10 cellular contexts compared by ENCODE assay signal in genomic region chr10:102752266-102752930, GRCh38. TPM values are rescaled to one million over a fixed set of nuclear protein-coding genes. Genes with fewer than 3 reads are reported as not detected.
A peak's percentile ranks its signal among the peaks of the same experiment; 100 is the strongest.
DNase-seq lines count a peak whose midpoint lies in the region; ATAC-seq, FAIRE-seq and TF ChIP-seq lines count a peak whose summit lies in the region.
"Had no signal": no experiment of that assay in that cellular context is flagged by ENCODE, and none has a peak within 500 bp of the region (broad histone marks: within the 10 kb centered on the region; RNA-seq: fewer than 3 reads in every experiment).

No MANE protein-coding gene starts in this region.

- no peak for FAIRE-seq in GM19239 (lab: Jason Lieb, UNC)

- peak overlapping the region; percentile 11 to 87 (median 45) for H3K27ac ChIP-seq in Peyer's patch

- peak; percentile 83 for ATAC-seq in omental fat pad (ENCODE audit: low FRiP score)
- no peak for ATAC-seq in stimulated activated naive CD8-positive, alpha-beta T cell treated with anti-CD3 and anti-CD28 coated beads, Interleukin-15, amount 100 ng/mL, for 72 hours

- H3K27me3 Mint-ChIP-seq in stimulated activated naive CD8-positive, alpha-beta T cell treated with anti-CD3 and anti-CD28 coated beads, Interleukin-15, amount 100 ng/mL, for 72 hours: no peaks in the 10 kb centered on the region
- H3K27me3 Mint-ChIP-seq: activated naive CD8-positive, alpha-beta T cell treated with anti-CD3 and anti-CD28 coated beads, Interleukin-2, amount 10 ng/mL, durations not matched to agents 7 days and 5 days had no signal

- no peak overlapping the region for H3K4me3 Mint-ChIP-seq in stimulated activated naive CD8-positive, alpha-beta T cell treated with anti-CD3 and anti-CD28 coated beads, Interleukin-15, amount 100 ng/mL, for 72 hours
- H3K4me3 Mint-ChIP-seq: activated naive CD8-positive, alpha-beta T cell treated with anti-CD3 and anti-CD28 coated beads, Interleukin-2, amount 10 ng/mL, durations not matched to agents 7 days and 5 days had no signal

- H3K4me3 ChIP-seq in AG04449 (ENCODE audit: low read depth, low read length) (no peak overlapping the region), Peyer's patch (no peak overlapping the region), fibroblast of villous mesenchyme (ENCODE audit: low read depth, low read length) (no peak overlapping the region)

- POLR2A ChIA-PET in AG04449 (lab: Yijun Ruan, JAX): interaction anchor here (0.8 to 3.4 kb wide), 4 partner anchors 9 to 24 kb away, joined by 4 to 29 read pairs (median 9); partner anchors contain the start of gene WBP1L

- H3K4me1 Mint-ChIP-seq in stimulated activated naive CD8-positive, alpha-beta T cell treated with anti-CD3 and anti-CD28 coated beads, Interleukin-15, amount 100 ng/mL, for 72 hours: peaks cover 44% of the 10 kb centered on the region

- no peaks in the 10 kb centered on the region for H3K27me3 ChIP-seq in Peyer's patch

- TF ChIP-seq POLR2A in Peyer's patch (IDR thresholded peaks at IDR 0.05): no peak

- no peaks in the 10 kb centered on the region for H3K36me3 ChIP-seq in Peyer's patch

- H3K27ac Mint-ChIP-seq in stimulated activated naive CD8-positive, alpha-beta T cell treated with anti-CD3 and anti-CD28 coated beads, Interleukin-15, amount 100 ng/mL, for 72 hours: no peak overlapping the region
- H3K27ac Mint-ChIP-seq: activated naive CD8-positive, alpha-beta T cell treated with anti-CD3 and anti-CD28 coated beads, Interleukin-2, amount 10 ng/mL, durations not matched to agents 7 days and 5 days had no signal

- DNase-seq in AG04449 (ENCODE audit: low read depth, low spot score) (peak; percentile 64), Peyer's patch (no peak), fibroblast of villous mesenchyme (ENCODE audit: low read depth) (peak; percentile 84), omental fat pad (ENCODE audit: low spot score) (no peak), NCI-H1105 treated with DMSO at 0.1 percent for 48 hours (lab: John Stamatoyannopoulos, UW) (no peak), GM19239 (ENCODE audit: insufficient read length, low spot score) (no peak)
- DNase-seq in activated CD4-positive, alpha-beta T cell treated with anti-CD3 and anti-CD28 coated beads for 48 hours: no peak
- DNase-seq in stimulated activated naive CD8-positive, alpha-beta T cell treated with anti-CD3 and anti-CD28 coated beads, Interleukin-15, amount 100 ng/mL, for 72 hours: no peak
- DNase-seq: activated naive CD8-positive, alpha-beta T cell treated with anti-CD3 and anti-CD28 coated beads, Interleukin-2, amount 10 ng/mL, durations not matched to agents 7 days and 5 days; COR-L47 had no signal

- CTCF ChIA-PET in AG04449 (lab: Yijun Ruan, JAX): interaction anchor here (0.6 to 5.2 kb wide), 20 partner anchors 8 to 491 kb away, joined by 3 to 50 read pairs (median 6); partner anchors contain the start of gene WBP1L

- H3K9me3 ChIP-seq in Peyer's patch: no peaks in the 10 kb centered on the region

- peaks cover 0 to 14% (median 5%) of the 10 kb centered on the region in 4 donors for H3K4me1 ChIP-seq in Peyer's patch

- TF ChIP-seq CTCF in AG04449 (IDR thresholded peaks at IDR 0.05; ENCODE audit: insufficient read depth, low read length, missing control alignments): no peak
- TF ChIP-seq CTCF in Peyer's patch (IDR thresholded peaks at IDR 0.05): no peak
- TF ChIP-seq CTCF in fibroblast of villous mesenchyme (IDR thresholded peaks at IDR 0.05; ENCODE audit: insufficient read depth, low read depth, low read length): no peak
- no peak for TF ChIP-seq CTCF in omental fat pad (IDR thresholded peaks at IDR 0.05)

- no peaks in the 10 kb centered on the region for H3K9me3 Mint-ChIP-seq in stimulated activated naive CD8-positive, alpha-beta T cell treated with anti-CD3 and anti-CD28 coated beads, Interleukin-15, amount 100 ng/mL, for 72 hours
- H3K9me3 Mint-ChIP-seq: activated naive CD8-positive, alpha-beta T cell treated with anti-CD3 and anti-CD28 coated beads, Interleukin-2, amount 10 ng/mL, durations not matched to agents 7 days and 5 days had no signal

RNA-seq across cellular contexts. Expression of gene WBP1L, which starts 8.7 kb away (rescaled TPM):
- total RNA-seq in Peyer's patch (10 to 100 TPM; 38.0 to 78.3 (median 65.8) TPM), fibroblast of villous mesenchyme (34.8 and 40.6 TPM in 2 replicates), omental fat pad (100 to 1,000 TPM; 106 to 214 (median 165) TPM)

RNA-seq across cellular contexts. Expression of gene SFXN2, which starts 38.0 kb away (rescaled TPM):
- total RNA-seq in Peyer's patch: 10 to 100 TPM in 1 of 4 donors, 1 to 10 TPM in 3; 1.9 to 37.1 (median 8.0) TPM
- 2.9 and 3.5 TPM in 2 replicates for total RNA-seq in fibroblast of villous mesenchyme
- 1 to 10 TPM; 4.3 to 7.9 (median 5.0) TPM for total RNA-seq in omental fat pad

RNA-seq across cellular contexts. Expression of gene ARL3, which starts 38.2 kb away (rescaled TPM):
- total RNA-seq in Peyer's patch: 1 to 10 TPM; 1.4 to 9.1 (median 2.4) TPM
- total RNA-seq in fibroblast of villous mesenchyme: 5.5 and 6.0 TPM in 2 replicates
- total RNA-seq in omental fat pad: 1 to 10 TPM; 2.8 to 6.1 (median 3.9) TPM

Comparison
In these comparisons a context has a peak if more than half of its experiments do, and no peak if none do; other contexts are left out.
1. DNase-seq: peak in AG04449 (single experiment) and fibroblast of villous mesenchyme (single experiment); none in Peyer's patch (0 of 3), omental fat pad (single experiment), NCI-H1105 treated with DMSO at 0.1 percent for 48 hours (single experiment), activated CD4-positive, alpha-beta T cell treated with anti-CD3 and anti-CD28 coated beads for 48 hours (single experiment), stimulated activated naive CD8-positive, alpha-beta T cell treated with anti-CD3 and anti-CD28 coated beads, Interleukin-15, amount 100 ng/mL, for 72 hours (0 of 2) and GM19239 (single experiment).